In the genomic region with DNA sequence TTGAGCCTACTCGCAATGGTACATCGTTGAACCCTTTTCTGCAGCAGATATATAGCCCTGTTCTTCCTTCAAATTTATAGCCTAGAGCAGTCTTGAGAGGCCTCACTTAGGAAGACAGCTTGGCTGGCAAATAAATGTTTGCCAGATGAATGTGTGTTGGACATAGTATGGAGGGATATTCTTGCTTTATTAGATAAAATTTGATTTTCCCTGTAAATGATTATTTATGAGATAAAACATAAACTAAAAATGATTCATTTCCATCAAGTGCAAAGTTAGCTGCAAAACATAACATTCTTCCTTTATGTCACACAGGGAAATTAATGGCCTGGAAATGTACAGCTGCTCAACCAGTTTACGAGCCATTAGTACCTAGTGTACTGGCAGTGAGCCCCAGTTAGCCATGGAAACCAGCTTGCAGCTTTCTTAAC, we compare ENCODE assay signal across 11 cellular contexts.
DNase-seq lines count a peak whose midpoint lies in the region; ATAC-seq and TF ChIP-seq lines count a peak whose summit lies in the region.
"Had no signal": no experiment of that assay in that cellular context is flagged by ENCODE, and none has a peak within 500 bp of the region (broad histone marks: within the 10 kb centered on the region; RNA-seq: fewer than 3 reads in every experiment).

No MANE protein-coding gene starts in this region.

- no peak for ATAC-seq in GM23338
- ATAC-seq in GM21390 (IDR thresholded peaks at IDR 0.05; ENCODE audit: unreplicated experiment) = no peak
- ATAC-seq: effector memory CD8-positive, alpha-beta T cell had no signal

- H3K14ac ChIP-seq in mesenchymal stem cell (ENCODE audit: low read length in 2 of 2) = no peak overlapping the region

- H3K27ac Mint-ChIP-seq in activated T-helper 1 cell treated with anti-CD3 and anti-CD28 coated beads, Interleukin-12 subunit alpha, Interleukin-12 subunit beta, Interleukin-2, Interleukin-4 antibody, amounts not matched to agents 30 ng/mL and 10 ng/mL and 1 ng/mL, durations not matched to agents 14 hours and 24 hours and 36 hours = peak overlapping the region; percentile 64
- H3K27ac Mint-ChIP-seq in chondrocyte (ENCODE audit: unreplicated experiment) = no peak overlapping the region
- H3K27ac Mint-ChIP-seq in GM23338 = no peak overlapping the region

- no peak overlapping the region for H3K23ac ChIP-seq in mesenchymal stem cell (ENCODE audit: low read length in 2 of 2)

- H3K4ac ChIP-seq in mesenchymal stem cell (ENCODE audit: low read depth in 1 of 2, low read length in 2 of 2) = no peak overlapping the region

- peak overlapping the region; percentile 9 for H3K9ac ChIP-seq in mesenchymal stem cell (ENCODE audit: low read length)

- H3K18ac ChIP-seq in mesenchymal stem cell (ENCODE audit: low read depth in 1 of 2, low read length in 2 of 2) = peak overlapping the region in 1 of 2 experiments; percentile 64

- H3K79me1 ChIP-seq in mesenchymal stem cell (replicated peaks; ENCODE audit: low read length, poor library complexity, severe bottlenecking) = no peaks in the 10 kb centered on the region

- H3K9me3 Mint-ChIP-seq in activated T-helper 1 cell treated with anti-CD3 and anti-CD28 coated beads, Interleukin-12 subunit alpha, Interleukin-12 subunit beta, Interleukin-2, Interleukin-4 antibody, amounts not matched to agents 30 ng/mL and 10 ng/mL and 1 ng/mL, durations not matched to agents 14 hours and 24 hours and 36 hours = no peaks in the 10 kb centered on the region
- H3K9me3 Mint-ChIP-seq in chondrocyte (ENCODE audit: low read depth) = no peaks in the 10 kb centered on the region
- no peaks in the 10 kb centered on the region for H3K9me3 Mint-ChIP-seq in GM23338
- H3K9me3 Mint-ChIP-seq: effector memory CD8-positive, alpha-beta T cell had no signal

- H3K4me1 ChIP-seq in mesenchymal stem cell (ENCODE audit: control insufficient read depth, insufficient read depth, low read depth, low read length) (peaks cover 34% of the 10 kb centered on the region), GM23338 (ENCODE audit: insufficient read depth) (peaks cover 11% of the 10 kb centered on the region; the same call in 1 of the 2 replicates)

- H3K79me2 ChIP-seq in GM23338 (replicated peaks; ENCODE audit: insufficient read depth) = peaks cover 24% of the 10 kb centered on the region

- no peak for TF ChIP-seq CTCF in chondrocyte (IDR thresholded peaks at IDR 0.05)
- no peak for TF ChIP-seq CTCF in GM23338 (conservative IDR thresholded peaks at IDR 0.05; ENCODE audit: low read depth in 2 of 2)

- peak overlapping the region in 1 of 2 experiments; percentile 11 for H2BK12ac ChIP-seq in mesenchymal stem cell (ENCODE audit: low read length in 2 of 2)

- H3K36me3 ChIP-seq in mesenchymal stem cell (ENCODE audit: control insufficient read depth in 1 of 2, insufficient read depth in 2 of 2, low read depth in 1 of 2, low read length in 2 of 2) (peaks cover 0 to 13% of the 10 kb centered on the region in 2 experiments), GM23338 (ENCODE audit: insufficient read depth) (no peaks in the 10 kb centered on the region)

- H3K4me3 Mint-ChIP-seq in activated T-helper 1 cell treated with anti-CD3 and anti-CD28 coated beads, Interleukin-12 subunit alpha, Interleukin-12 subunit beta, Interleukin-2, Interleukin-4 antibody, amounts not matched to agents 30 ng/mL and 10 ng/mL and 1 ng/mL, durations not matched to agents 14 hours and 24 hours and 36 hours = no peak overlapping the region
- H3K4me3 Mint-ChIP-seq in chondrocyte (ENCODE audit: unreplicated experiment) (no peak overlapping the region), GM23338 (no peak overlapping the region)
- H3K4me3 Mint-ChIP-seq: effector memory CD8-positive, alpha-beta T cell had no signal

- H2AK5ac ChIP-seq in mesenchymal stem cell (ENCODE audit: low read length, severe bottlenecking) = peak overlapping the region; percentile 40

- no peaks in the 10 kb centered on the region for H3K9me2 ChIP-seq in GM23338 (ENCODE audit: insufficient read depth)

- peak overlapping the region; percentile 73 for H2BK5ac ChIP-seq in mesenchymal stem cell (ENCODE audit: low read depth, low read length, poor library complexity, severe bottlenecking)

- intact Hi-C loops in activated T-helper 1 cell treated with anti-CD3 and anti-CD28 coated beads, Interleukin-12 subunit alpha, Interleukin-12 subunit beta, Interleukin-2, Interleukin-4 antibody, amounts not matched to agents 30 ng/mL and 10 ng/mL and 1 ng/mL, durations not matched to agents 14 hours and 24 hours and 36 hours (cut with micrococcal nuclease) = no loop called here

- H3K4me3 ChIP-seq in mesenchymal stem cell (ENCODE audit: insufficient read depth in 1 of 2, low read depth in 1 of 2, low read length in 2 of 2) (no peak overlapping the region), GM23338 (no peak overlapping the region)

- DNase-seq in DMS79 (lab: John Stamatoyannopoulos, UW) (peak; percentile 78), NCI-H1417 treated with DMSO at 0.1 percent for 48 hours (lab: John Stamatoyannopoulos, UW) (peak; percentile 68), mesenchymal stem cell (peak; percentile 48), chondrocyte (ENCODE audit: low spot score) (no peak), GM23338 (ENCODE audit: low spot score) (no peak)
- DNase-seq in activated T-helper 1 cell treated with anti-CD3 and anti-CD28 coated beads, Interleukin-12 subunit alpha, Interleukin-12 subunit beta, Interleukin-2, Interleukin-4 antibody, amounts not matched to agents 30 ng/mL and 10 ng/mL and 1 ng/mL, durations not matched to agents 14 hours and 24 hours and 36 hours (ENCODE audit: low spot score) = no peak
- DNase-seq in activated CD4-positive, CD25-positive, alpha-beta regulatory T cell treated with anti-CD3 and anti-CD28 coated beads, Interleukin-2, amount 50 U/mL, for 72 hours = no peak
- DNase-seq: effector memory CD8-positive, alpha-beta T cell; SIG-M5; stimulated activated CD4-positive, alpha-beta T cell treated with anti-CD3 and anti-CD28 coated beads, Interleukin-1b, Interleukin-23, amount 100 ng/mL, for 48 hours had no signal

- H2BK15ac ChIP-seq in mesenchymal stem cell (ENCODE audit: low read depth, poor library complexity, severe bottlenecking) = no peak overlapping the region

- no peak overlapping the region for H2BK120ac ChIP-seq in mesenchymal stem cell (ENCODE audit: low read depth, low read length)

- H2AFZ ChIP-seq in mesenchymal stem cell (ENCODE audit: low read depth, low read length) (no peak overlapping the region), GM23338 (no peak overlapping the region)

- H3K27me3 ChIP-seq in mesenchymal stem cell (ENCODE audit: control insufficient read depth in 1 of 2, insufficient read depth in 1 of 2, low read length in 2 of 2) (no peaks in the 10 kb centered on the region), GM23338 (ENCODE audit: insufficient read depth) (no peaks in the 10 kb centered on the region)

- H3K27ac ChIP-seq in mesenchymal stem cell (ENCODE audit: low read length, poor library complexity, severe bottlenecking) = peak overlapping the region; percentile 96
- no peak overlapping the region for H3K27ac ChIP-seq in GM23338 (ENCODE audit: low read depth)

- H4K91ac ChIP-seq in mesenchymal stem cell (ENCODE audit: low read length) = no peak overlapping the region

- WGBS in mesenchymal stem cell = 0% methylated on average over 2 of the region's 3 CpGs

- H3K4me1 Mint-ChIP-seq in activated T-helper 1 cell treated with anti-CD3 and anti-CD28 coated beads, Interleukin-12 subunit alpha, Interleukin-12 subunit beta, Interleukin-2, Interleukin-4 antibody, amounts not matched to agents 30 ng/mL and 10 ng/mL and 1 ng/mL, durations not matched to agents 14 hours and 24 hours and 36 hours (ENCODE audit: low read depth) = peaks cover 99% of the 10 kb centered on the region
- H3K4me1 Mint-ChIP-seq in chondrocyte (ENCODE audit: low read depth) (peaks cover 94% of the 10 kb centered on the region), GM23338 (peaks cover 46% of the 10 kb centered on the region)

- no peaks in the 10 kb centered on the region for H3F3A ChIP-seq in GM23338 (replicated peaks; ENCODE audit: low read depth)

- no peaks in the 10 kb centered on the region for H3K9me3 ChIP-seq in mesenchymal stem cell (ENCODE audit: control insufficient read depth, low read length)

- no peak overlapping the region for H4K8ac ChIP-seq in mesenchymal stem cell (ENCODE audit: low read length)

- no peak overlapping the region for H3K4me2 ChIP-seq in mesenchymal stem cell (ENCODE audit: low read length, poor library complexity, severe bottlenecking)
- H3K4me2 ChIP-seq in GM23338 = no peak overlapping the region

- H4K20me1 ChIP-seq in GM23338 (replicated peaks; ENCODE audit: insufficient read depth) = peaks cover 5% of the 10 kb centered on the region; the same call in 1 of the 2 replicates

- no peaks in the 10 kb centered on the region for H3K27me3 Mint-ChIP-seq in activated T-helper 1 cell treated with anti-CD3 and anti-CD28 coated beads, Interleukin-12 subunit alpha, Interleukin-12 subunit beta, Interleukin-2, Interleukin-4 antibody, amounts not matched to agents 30 ng/mL and 10 ng/mL and 1 ng/mL, durations not matched to agents 14 hours and 24 hours and 36 hours (ENCODE audit: insufficient read depth)
- H3K27me3 Mint-ChIP-seq in chondrocyte (ENCODE audit: low read depth) (no peaks in the 10 kb centered on the region), GM23338 (ENCODE audit: insufficient read depth, low read depth, poor library complexity) (peaks cover 7% of the 10 kb centered on the region)
- H3K27me3 Mint-ChIP-seq: effector memory CD8-positive, alpha-beta T cell had no signal

- H3K36me3 Mint-ChIP-seq in activated T-helper 1 cell treated with anti-CD3 and anti-CD28 coated beads, Interleukin-12 subunit alpha, Interleukin-12 subunit beta, Interleukin-2, Interleukin-4 antibody, amounts not matched to agents 30 ng/mL and 10 ng/mL and 1 ng/mL, durations not matched to agents 14 hours and 24 hours and 36 hours (ENCODE audit: low read depth) = peaks cover 12% of the 10 kb centered on the region
- H3K36me3 Mint-ChIP-seq in chondrocyte (ENCODE audit: low read depth) (no peaks in the 10 kb centered on the region), GM23338 (ENCODE audit: low read depth) (no peaks in the 10 kb centered on the region)

TF ChIP-seq in GM23338, 12 proteins besides CTCF, POLR2A, EP300 and RAD21 (continues in another document):
- TF ChIP-seq JUNB (IDR thresholded peaks at IDR 0.05; ENCODE audit: unreplicated experiment) = no peak

Comparison
In these comparisons a context has a peak if more than half of its experiments do, and no peak if none do; other contexts are left out.
1. DNase-seq: peak in DMS79 (single experiment), NCI-H1417 treated with DMSO at 0.1 percent for 48 hours (single experiment) and mesenchymal stem cell (single experiment); none in activated T-helper 1 cell treated with anti-CD3 and anti-CD28 coated beads, Interleukin-12 subunit alpha, Interleukin-12 subunit beta, Interleukin-2, Interleukin-4 antibody, amounts not matched to agents 30 ng/mL and 10 ng/mL and 1 ng/mL, durations not matched to agents 14 hours and 24 hours and 36 hours (single experiment), activated CD4-positive, CD25-positive, alpha-beta regulatory T cell treated with anti-CD3 and anti-CD28 coated beads, Interleukin-2, amount 50 U/mL, for 72 hours (single experiment), chondrocyte (single experiment) and GM23338 (single experiment).